Comparison of ENCODE assay signal across 15 cellular contexts in the genomic region with DNA sequence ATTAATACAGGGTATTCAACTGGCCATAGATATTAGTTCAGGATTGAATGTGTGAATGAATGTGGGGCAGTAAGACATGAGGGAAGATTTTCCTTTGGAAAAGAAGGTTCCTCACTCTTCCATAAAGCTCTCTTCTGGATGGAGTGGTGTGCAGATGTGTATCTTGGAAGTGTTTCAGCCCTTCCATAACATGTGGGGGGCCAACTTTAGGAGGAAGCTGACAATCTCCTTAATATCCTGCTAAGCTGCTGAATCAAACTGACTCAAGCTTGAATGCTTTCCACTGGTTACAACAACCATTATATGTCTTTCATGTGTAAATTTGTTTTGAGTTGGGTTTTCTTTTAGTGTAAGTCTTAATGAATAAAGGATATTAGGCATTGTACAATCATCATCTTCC.
"Had no signal": no experiment of that assay in that cellular context is flagged by ENCODE, and none has a peak within 500 bp of the region (broad histone marks: within the 10 kb centered on the region; RNA-seq: fewer than 3 reads in every experiment).

No MANE protein-coding gene starts in this region.

- FAIRE-seq: frontal cortex, small intestine had no signal

- DNase-seq: activated naive CD4-positive, alpha-beta T cell treated with anti-CD3 and anti-CD28 coated beads, Interleukin-2, amount 10 ng/mL, durations not matched to agents 7 days and 5 days; body of pancreas; effector memory CD8-positive, alpha-beta T cell; erythroblast; heart right ventricle; left lung; natural killer cell; small intestine; T-helper 17 cell; transverse colon had no signal

- H3K9me3 ChIP-seq: body of pancreas, left lung, transverse colon had no signal

- H3K36me3 Mint-ChIP-seq: natural killer cell; stimulated activated effector memory CD8-positive, alpha-beta T cell treated with anti-CD3 and anti-CD28 coated beads, Interleukin-12 subunit alpha, Interleukin-12 subunit beta, amount 100 ng/mL, for 72 hours had no signal

- H3K27me3 Mint-ChIP-seq: activated naive CD4-positive, alpha-beta T cell treated with anti-CD3 and anti-CD28 coated beads, Interleukin-2, amount 10 ng/mL, durations not matched to agents 7 days and 5 days; central memory CD8-positive, alpha-beta T cell; effector memory CD8-positive, alpha-beta T cell; T-helper 17 cell had no signal

- H3K27ac Mint-ChIP-seq: activated naive CD4-positive, alpha-beta T cell treated with anti-CD3 and anti-CD28 coated beads, Interleukin-2, amount 10 ng/mL, durations not matched to agents 7 days and 5 days; activated T-helper 2 cell treated with anti-CD3 and anti-CD28 coated beads, Interferon-gamma antibody, Interleukin-2, Interleukin-4, amounts not matched to agents 10 μg/mL and 5 μg/mL and 100 μg/mL, durations not matched to agents 14 hours and 24 hours and 36 hours; effector memory CD8-positive, alpha-beta T cell; natural killer cell; stimulated activated effector memory CD8-positive, alpha-beta T cell treated with anti-CD3 and anti-CD28 coated beads, Interleukin-12 subunit alpha, Interleukin-12 subunit beta, amount 100 ng/mL, for 72 hours; T-helper 17 cell had no signal

- H3K27ac ChIP-seq: body of pancreas, heart right ventricle, left lung, right atrium auricular region, transverse colon had no signal

- ATAC-seq: body of pancreas; effector memory CD8-positive, alpha-beta T cell; heart right ventricle; left lung; natural killer cell; stimulated activated effector memory CD8-positive, alpha-beta T cell treated with anti-CD3 and anti-CD28 coated beads, Interleukin-12 subunit alpha, Interleukin-12 subunit beta, amount 100 ng/mL, for 72 hours; T-helper 17 cell had no signal

- H3K4me3 ChIP-seq: body of pancreas, heart right ventricle, left lung, right atrium auricular region, transverse colon had no signal

- H3K4me3 Mint-ChIP-seq: activated naive CD4-positive, alpha-beta T cell treated with anti-CD3 and anti-CD28 coated beads, Interleukin-2, amount 10 ng/mL, durations not matched to agents 7 days and 5 days; central memory CD8-positive, alpha-beta T cell; effector memory CD8-positive, alpha-beta T cell; natural killer cell; stimulated activated effector memory CD8-positive, alpha-beta T cell treated with anti-CD3 and anti-CD28 coated beads, Interleukin-12 subunit alpha, Interleukin-12 subunit beta, amount 100 ng/mL, for 72 hours; T-helper 17 cell had no signal

- H3K4me1 Mint-ChIP-seq: activated naive CD4-positive, alpha-beta T cell treated with anti-CD3 and anti-CD28 coated beads, Interleukin-2, amount 10 ng/mL, durations not matched to agents 7 days and 5 days; central memory CD8-positive, alpha-beta T cell; natural killer cell; stimulated activated effector memory CD8-positive, alpha-beta T cell treated with anti-CD3 and anti-CD28 coated beads, Interleukin-12 subunit alpha, Interleukin-12 subunit beta, amount 100 ng/mL, for 72 hours; T-helper 17 cell had no signal

- H3K9me3 Mint-ChIP-seq: activated naive CD4-positive, alpha-beta T cell treated with anti-CD3 and anti-CD28 coated beads, Interleukin-2, amount 10 ng/mL, durations not matched to agents 7 days and 5 days; activated T-helper 2 cell treated with anti-CD3 and anti-CD28 coated beads, Interferon-gamma antibody, Interleukin-2, Interleukin-4, amounts not matched to agents 10 μg/mL and 5 μg/mL and 100 μg/mL, durations not matched to agents 14 hours and 24 hours and 36 hours; central memory CD8-positive, alpha-beta T cell; effector memory CD8-positive, alpha-beta T cell; natural killer cell; stimulated activated effector memory CD8-positive, alpha-beta T cell treated with anti-CD3 and anti-CD28 coated beads, Interleukin-12 subunit alpha, Interleukin-12 subunit beta, amount 100 ng/mL, for 72 hours had no signal

- H3K36me3 ChIP-seq: heart right ventricle, left lung, right atrium auricular region, transverse colon had no signal

- H3K27me3 ChIP-seq: body of pancreas, heart right ventricle, left lung, right atrium auricular region, transverse colon had no signal

- H3K4me1 ChIP-seq: body of pancreas, heart right ventricle, left lung, right atrium auricular region, transverse colon had no signal
